In the genomic region with DNA sequence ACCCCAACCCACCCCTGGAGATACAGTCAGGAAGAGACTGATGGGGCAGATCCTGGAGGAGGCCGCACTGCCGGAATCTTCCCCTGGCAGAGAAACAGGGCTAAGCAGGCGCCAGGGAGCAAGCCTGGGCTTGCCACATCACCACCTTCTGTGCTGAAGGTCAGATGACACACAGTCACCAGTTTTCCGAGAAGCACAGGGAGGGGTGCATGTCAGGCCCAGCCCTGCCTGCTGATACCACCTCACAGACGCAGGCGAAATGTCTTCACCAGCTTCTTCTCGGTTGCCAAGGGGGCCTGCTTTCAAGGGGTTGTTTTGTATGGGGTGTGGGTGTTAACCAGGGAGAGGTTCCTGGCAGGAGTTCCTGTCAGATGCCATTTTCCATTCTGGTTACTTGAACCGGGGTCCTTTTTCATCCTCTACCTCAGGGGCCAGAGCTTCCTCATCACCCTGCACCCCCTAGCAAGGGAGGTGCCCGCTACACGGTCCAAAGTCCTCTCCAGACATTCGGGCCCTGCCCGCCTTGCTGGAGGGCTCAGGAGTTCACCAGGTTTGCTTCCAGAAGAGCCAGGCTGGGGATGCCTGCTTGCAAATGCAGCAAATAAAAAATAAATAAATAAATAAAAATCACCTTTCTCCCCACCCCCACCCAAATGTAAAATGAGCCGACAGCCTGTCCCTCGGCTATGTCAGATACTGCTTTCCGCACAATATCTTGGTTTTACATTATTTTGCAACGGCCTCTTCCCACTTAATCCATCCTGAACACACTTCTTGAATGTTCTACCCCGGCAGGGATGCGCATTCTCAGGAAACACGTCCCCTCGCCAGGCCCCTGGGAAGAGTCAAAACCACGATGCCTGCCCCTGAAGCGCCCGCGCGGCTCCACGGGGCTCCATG, we compare ENCODE assay signal across 8 cellular contexts. TPM values are rescaled to one million over a fixed set of nuclear protein-coding genes. Genes with fewer than 3 reads are reported as not detected.
DNase-seq lines count a peak whose midpoint lies in the region; ATAC-seq and TF ChIP-seq lines count a peak whose summit lies in the region.

No MANE protein-coding gene starts in this region.

- H3K36me3 Mint-ChIP-seq in activated naive CD4-positive, alpha-beta T cell treated with anti-CD3 and anti-CD28 coated beads, Interleukin-2, amount 10 ng/mL, durations not matched to agents 7 days and 5 days = peaks cover 45% of the 10 kb centered on the region

- no peaks in the 10 kb centered on the region for H3K9me3 Mint-ChIP-seq in activated naive CD4-positive, alpha-beta T cell treated with anti-CD3 and anti-CD28 coated beads, Interleukin-2, amount 10 ng/mL, durations not matched to agents 7 days and 5 days

- peaks cover 6 to 47% (median 28%) of the 10 kb centered on the region in 3 donors for H3K4me1 ChIP-seq in gastroesophageal sphincter

- 3% methylated on average over 9 to 11 of the region's 26 CpGs for WGBS in gastroesophageal sphincter (ENCODE audit: low coverage in 1 of 2), 2 donors

- CTCF ChIA-PET in activated naive CD4-positive, alpha-beta T cell treated with anti-CD3 and anti-CD28 coated beads, Interleukin-2, amount 10 ng/mL, durations not matched to agents 7 days and 5 days (lab: Charles Lee) = interaction anchor here (1.6 to 10.4 kb wide), 4 partner anchors 11 to 85 kb away, joined by 5 to 146 read pairs (median 99); a partner anchor contains a TSS

- peak overlapping the region; percentile 97 to 100 (median 98) for H3K27ac ChIP-seq in gastroesophageal sphincter

- H3K27me3 ChIP-seq in MG63 = no peaks in the 10 kb centered on the region; the same call in 1 of the 2 replicates
- no peaks in the 10 kb centered on the region for H3K27me3 ChIP-seq in gastroesophageal sphincter

- H3K27me3 Mint-ChIP-seq in activated naive CD4-positive, alpha-beta T cell treated with anti-CD3 and anti-CD28 coated beads, Interleukin-2, amount 10 ng/mL, durations not matched to agents 7 days and 5 days = peaks cover 27% of the 10 kb centered on the region

- TF ChIP-seq EP300 in gastroesophageal sphincter (IDR thresholded peaks at IDR 0.05) = peak; percentile 89

- peak; percentile 77 to 78 for TF ChIP-seq POLR2A in gastroesophageal sphincter (IDR thresholded peaks at IDR 0.05)

- no peak for TF ChIP-seq CTCF in gastroesophageal sphincter (IDR thresholded peaks at IDR 0.05)

- H3K36me3 ChIP-seq in MG63 = peaks cover 37% of the 10 kb centered on the region
- H3K36me3 ChIP-seq in gastroesophageal sphincter = peaks cover 0 to 14% of the 10 kb centered on the region in 2 donors

- peak overlapping the region; percentile 87 for H3K4me3 Mint-ChIP-seq in activated naive CD4-positive, alpha-beta T cell treated with anti-CD3 and anti-CD28 coated beads, Interleukin-2, amount 10 ng/mL, durations not matched to agents 7 days and 5 days

- peak overlapping the region; percentile 97 for H3K27ac Mint-ChIP-seq in activated naive CD4-positive, alpha-beta T cell treated with anti-CD3 and anti-CD28 coated beads, Interleukin-2, amount 10 ng/mL, durations not matched to agents 7 days and 5 days

- H3K4me3 ChIP-seq in MG63 (peak overlapping the region; percentile 80), gastroesophageal sphincter (peak overlapping the region; percentile 57 to 81)

- DNase-seq in EH (ENCODE audit: low read depth) (peak; percentile 100), MG63 (peak; percentile 99), SK-N-DZ (ENCODE audit: low spot score) (peak; percentile 67), nucleus accumbens (lab: John Stamatoyannopoulos, UW) (peak; percentile 49 to 95 (median 84)), superior temporal gyrus (ENCODE audit: extremely low spot score) (peak; percentile 89)
- DNase-seq in activated naive CD4-positive, alpha-beta T cell treated with anti-CD3 and anti-CD28 coated beads, Interleukin-2, amount 10 ng/mL, durations not matched to agents 7 days and 5 days = peak; percentile 95

- peak; percentile 64 for ATAC-seq in gastroesophageal sphincter
- ATAC-seq in GM21381 (IDR thresholded peaks at IDR 0.05; ENCODE audit: unreplicated experiment) = no peak

- H3K4me1 Mint-ChIP-seq in activated naive CD4-positive, alpha-beta T cell treated with anti-CD3 and anti-CD28 coated beads, Interleukin-2, amount 10 ng/mL, durations not matched to agents 7 days and 5 days = peaks cover 40% of the 10 kb centered on the region

- peaks cover 5% of the 10 kb centered on the region; the same call in 1 of the 2 replicates for H3K9me3 ChIP-seq in MG63
- no peaks in the 10 kb centered on the region for H3K9me3 ChIP-seq in gastroesophageal sphincter

RNA-seq across cellular contexts. Expression of a gene that starts 1.1 kb away (rescaled TPM):
- total RNA-seq in MG63 (2014; rRNA removed; shearing (Covaris generic); ENCODE audit: low replicate concordance) = 4.8 and 7.7 TPM in 2 replicates
- polyA plus RNA-seq in SK-N-DZ (2014; cell fraction: cytosol; rRNA removed) = 15.6 and 18.2 TPM in 2 replicates
- polyA plus RNA-seq in SK-N-DZ (2014; cell fraction: nucleus; rRNA removed) = 45.6 and 148 TPM in 2 replicates
- 100 to 1,000 TPM in 2 of 4 donors, 10 to 100 TPM in 2; 21.0 to 341 (median 183) TPM for total RNA-seq in gastroesophageal sphincter

RNA-seq across cellular contexts. Expression of a gene that starts 35.0 kb away (rescaled TPM):
- total RNA-seq in MG63 (2014; rRNA removed; shearing (Covaris generic); ENCODE audit: low replicate concordance) = 25.9 and 44.1 TPM in 2 replicates
- polyA plus RNA-seq in SK-N-DZ (2014; cell fraction: cytosol; rRNA removed) = 25.3 and 31.8 TPM in 2 replicates
- polyA plus RNA-seq in SK-N-DZ (2014; cell fraction: nucleus; rRNA removed) = 28.6 and 39.3 TPM in 2 replicates
- 10 to 100 TPM; 19.9 to 31.5 (median 21.3) TPM for total RNA-seq in gastroesophageal sphincter

RNA-seq across cellular contexts. Expression of a gene that starts 39.0 kb away (rescaled TPM):
- 1.9 TPM in 2 replicates for total RNA-seq in MG63 (2014; rRNA removed; shearing (Covaris generic); ENCODE audit: low replicate concordance)
- 2.4 and 3.9 TPM in 2 replicates for polyA plus RNA-seq in SK-N-DZ (2014; cell fraction: cytosol; rRNA removed)
- 2.0 and 7.1 TPM in 2 replicates for polyA plus RNA-seq in SK-N-DZ (2014; cell fraction: nucleus; rRNA removed)
- total RNA-seq in gastroesophageal sphincter = 10 to 100 TPM in 1 of 4 donors, 1 to 10 TPM in 3; 3.7 to 11.5 (median 7.5) TPM
